In the genomic region with DNA sequence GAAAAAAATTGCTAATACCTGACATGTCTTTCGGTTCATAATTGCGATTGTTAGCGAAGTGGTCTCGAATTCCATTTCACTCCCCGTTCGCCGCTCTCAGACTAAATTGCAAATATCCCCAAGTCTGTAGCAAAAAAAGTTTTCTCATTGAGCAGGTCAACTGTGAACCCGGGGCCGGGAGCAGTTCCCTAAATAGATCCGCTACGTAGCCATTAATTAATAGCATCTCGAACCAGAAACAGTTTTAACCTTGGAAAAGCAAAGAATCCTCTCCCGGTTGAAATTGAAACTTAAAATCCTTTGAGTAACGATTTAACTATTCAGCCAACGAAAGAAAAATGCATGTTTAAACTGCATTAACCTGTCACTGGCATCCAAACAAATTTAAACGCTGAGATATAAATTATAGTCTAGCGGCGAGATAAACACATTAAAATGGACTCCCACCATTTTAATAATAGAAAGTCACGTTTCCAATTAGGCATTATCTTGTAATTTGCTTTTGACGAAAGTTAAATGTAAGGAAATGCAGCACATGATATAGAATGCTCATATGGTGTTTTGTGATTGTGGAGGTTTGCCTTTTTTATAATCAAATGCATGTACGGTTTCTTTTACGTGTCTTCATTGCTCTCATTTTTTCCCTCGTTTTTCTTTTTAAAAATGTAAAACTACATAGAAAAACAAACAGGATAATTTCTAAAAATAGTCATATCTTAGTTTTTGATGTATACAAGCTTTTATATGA, we compare ENCODE assay signal across 1 cellular context.
TF ChIP-seq lines count a peak whose summit lies in the region.

No MANE protein-coding gene starts in this region.

TF ChIP-seq in K562, 482 proteins besides CTCF, POLR2A, EP300 and RAD21:
- TF ChIP-seq ZFP36 (IDR thresholded peaks at IDR 0.05; ENCODE audit: low read depth, low read length, partially characterized antibody): peak; percentile 81
- TF ChIP-seq POLR2G (IDR thresholded peaks at IDR 0.05; ENCODE audit: low read depth, low read length): no peak
- peak; percentile 42 for TF ChIP-seq KDM5B (IDR thresholded peaks at IDR 0.05; ENCODE audit: insufficient replicate concordance, low read depth, low read length)
- TF ChIP-seq CBX8 (IDR thresholded peaks at IDR 0.05; ENCODE audit: borderline replicate concordance, extremely low read depth, low read depth, low read length, poor library complexity, severe bottlenecking): peak; percentile 100
- peak; percentile 100 for TF ChIP-seq CBX2 (IDR thresholded peaks at IDR 0.05; ENCODE audit: insufficient read depth, low read length, poor library complexity, severe bottlenecking)
- no peak for TF ChIP-seq FOXO4 (CRISPR knock-in tag; IDR thresholded peaks at IDR 0.05)
- TF ChIP-seq VEZF1 (CRISPR knock-in tag; IDR thresholded peaks at IDR 0.05): peak; percentile 52
- TF ChIP-seq, protein P1, sequence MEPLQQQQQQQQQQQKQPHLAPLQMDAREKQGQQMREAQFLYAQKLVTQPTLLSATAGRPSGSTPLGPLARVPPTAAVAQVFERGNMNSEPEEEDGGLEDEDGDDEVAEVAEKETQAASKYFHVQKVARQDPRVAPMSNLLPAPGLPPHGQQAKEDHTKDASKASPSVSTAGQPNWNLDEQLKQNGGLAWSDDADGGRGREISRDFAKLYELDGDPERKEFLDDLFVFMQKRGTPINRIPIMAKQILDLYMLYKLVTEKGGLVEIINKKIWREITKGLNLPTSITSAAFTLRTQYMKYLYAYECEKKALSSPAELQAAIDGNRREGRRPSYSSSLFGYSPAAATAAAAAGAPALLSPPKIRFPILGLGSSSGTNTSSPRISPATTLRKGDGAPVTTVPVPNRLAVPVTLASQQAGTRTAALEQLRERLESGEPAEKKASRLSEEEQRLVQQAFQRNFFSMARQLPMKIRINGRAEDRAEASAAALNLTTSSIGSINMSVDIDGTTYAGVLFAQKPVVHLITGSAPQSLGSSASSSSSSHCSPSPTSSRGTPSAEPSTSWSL (CRISPR knock-in tag; IDR thresholded peaks at IDR 0.05; ENCODE audit: borderline replicate concordance): no peak
- peak; percentile 90 for TF ChIP-seq RNF2 (IDR thresholded peaks at IDR 0.05)
- TF ChIP-seq, protein P2, sequence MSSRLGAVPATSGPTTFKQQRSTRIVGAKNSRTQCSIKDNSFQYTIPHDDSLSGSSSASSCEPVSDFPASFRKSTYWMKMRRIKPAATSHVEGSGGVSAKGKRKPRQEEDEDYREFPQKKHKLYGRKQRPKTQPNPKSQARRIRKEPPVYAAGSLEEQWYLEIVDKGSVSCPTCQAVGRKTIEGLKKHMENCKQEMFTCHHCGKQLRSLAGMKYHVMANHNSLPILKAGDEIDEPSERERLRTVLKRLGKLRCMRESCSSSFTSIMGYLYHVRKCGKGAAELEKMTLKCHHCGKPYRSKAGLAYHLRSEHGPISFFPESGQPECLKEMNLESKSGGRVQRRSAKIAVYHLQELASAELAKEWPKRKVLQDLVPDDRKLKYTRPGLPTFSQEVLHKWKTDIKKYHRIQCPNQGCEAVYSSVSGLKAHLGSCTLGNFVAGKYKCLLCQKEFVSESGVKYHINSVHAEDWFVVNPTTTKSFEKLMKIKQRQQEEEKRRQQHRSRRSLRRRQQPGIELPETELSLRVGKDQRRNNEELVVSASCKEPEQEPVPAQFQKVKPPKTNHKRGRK (tag; IDR thresholded peaks at IDR 0.05): 0 out of 2 replicates have a peak, but pooled peaks have one; percentile 4
- TF ChIP-seq FOXA3 (CRISPR knock-in tag; conservative IDR thresholded peaks at IDR 0.05 in 1 of 2, IDR thresholded peaks at IDR 0.05 in 1 of 2): no peak
- TF ChIP-seq NFIC (IDR thresholded peaks at IDR 0.05): 0 out of 2 replicates have a peak, but pooled peaks have one; percentile 10
- TF ChIP-seq BMI1 (IDR thresholded peaks at IDR 0.05; ENCODE audit: low read length): peak; percentile 73; the same call in 1 of the 2 replicates
- peak in 1 of 2 experiments; percentile 80; a peak in 1 of 4 replicates for TF ChIP-seq ZNF318 (IDR thresholded peaks at IDR 0.05; ENCODE audit: borderline replicate concordance in 1 of 2, low read depth in 1 of 2)
- no peak for TF ChIP-seq HBP1 (CRISPR knock-in tag; IDR thresholded peaks at IDR 0.05)
- TF ChIP-seq CAMTA2 (CRISPR knock-in tag; conservative IDR thresholded peaks at IDR 0.05): no peak
- peak; percentile 46; the same call in 1 of the 2 replicates for TF ChIP-seq NCOA6 (IDR thresholded peaks at IDR 0.05)
